8 cellular contexts compared by ENCODE assay signal in the genomic region with DNA sequence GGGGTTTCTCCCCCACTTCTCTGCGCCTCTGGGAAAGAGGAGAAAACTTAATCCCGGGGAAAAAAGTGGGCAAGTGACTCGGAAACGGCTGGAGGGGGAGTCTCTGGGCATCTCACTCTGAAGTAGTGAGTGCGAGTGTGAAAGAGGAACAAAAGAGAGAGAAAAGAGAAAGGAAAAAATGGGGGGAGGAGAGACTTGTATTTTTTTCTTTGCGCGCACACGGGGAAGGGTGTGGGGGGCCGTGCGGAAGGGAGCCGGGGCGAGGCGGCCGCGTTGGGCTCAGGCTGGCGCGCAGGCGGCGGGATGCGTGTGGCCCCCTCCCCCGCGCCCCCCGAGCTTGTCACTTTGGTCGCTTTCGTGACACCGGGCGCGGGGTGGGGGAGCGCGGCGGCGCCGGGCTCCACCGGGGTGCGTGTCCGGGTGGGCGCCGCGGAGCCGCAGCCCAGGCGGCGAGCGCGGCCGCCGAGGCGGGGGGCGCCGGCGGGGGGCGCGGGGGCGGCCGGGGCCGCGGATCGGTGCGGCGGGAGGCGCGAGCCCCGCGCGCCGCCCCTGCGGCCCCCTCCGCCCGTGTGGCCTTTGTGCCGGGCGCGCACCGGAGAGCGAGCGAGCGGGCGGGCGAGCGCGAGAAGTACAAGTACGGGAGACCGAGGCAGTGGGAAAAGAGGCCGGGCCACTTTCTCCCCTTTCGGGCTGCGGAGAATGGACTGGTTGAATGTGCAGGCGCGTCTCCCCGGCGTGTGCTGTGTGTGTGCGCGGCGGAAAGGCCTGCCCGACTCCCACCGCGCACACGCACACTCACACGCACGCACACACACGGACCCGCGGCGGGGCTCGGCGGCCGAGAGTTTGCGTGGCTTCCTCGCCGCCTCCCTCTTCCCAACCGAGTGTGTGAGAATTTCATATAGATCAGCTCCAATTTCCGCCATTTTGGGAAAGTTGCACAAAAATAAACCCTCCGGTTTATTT. TPM values are rescaled to one million over a fixed set of nuclear protein-coding genes. Genes with fewer than 3 reads are reported as not detected.
DNase-seq lines count a peak whose midpoint lies in the region; ATAC-seq and TF ChIP-seq lines count a peak whose summit lies in the region.

No MANE protein-coding gene starts in this region.

- H3K36me3 Mint-ChIP-seq in activated T-cell treated with anti-CD3 and anti-CD28 coated beads, Interleukin-2, amount 50 U/mL, for 24 hours (ENCODE audit: low read depth), result peaks cover 13% of the 10 kb centered on the region

- peak overlapping the region; percentile 86 for H3K9ac ChIP-seq in muscle layer of colon (ENCODE audit: low read length)

- TF ChIP-seq CTCF in GM13977 (IDR thresholded peaks at IDR 0.05; ENCODE audit: extremely low read depth, insufficient read depth, missing control alignments) (no peak), suprapubic skin (IDR thresholded peaks at IDR 0.05) (no peak)

- TF ChIP-seq POLR2A in suprapubic skin (IDR thresholded peaks at IDR 0.05), result no peak

- peak overlapping the region; percentile 97 for H3K27ac Mint-ChIP-seq in activated T-cell treated with anti-CD3 and anti-CD28 coated beads, Interleukin-2, amount 50 U/mL, for 24 hours

- H3K9me3 Mint-ChIP-seq in activated T-cell treated with anti-CD3 and anti-CD28 coated beads, Interleukin-2, amount 50 U/mL, for 24 hours, result no peaks in the 10 kb centered on the region

- H3K4me3 ChIP-seq in muscle layer of colon (ENCODE audit: low read depth in 1 of 2, low read length in 2 of 2), result peak overlapping the region; percentile 71 to 99
- peak overlapping the region; percentile 94 for H3K4me3 ChIP-seq in suprapubic skin

- peak; percentile 57 for DNase-seq in GM13977 (ENCODE audit: low spot score)
- DNase-seq in NCI-H748 treated with DMSO at 0.1 percent for 48 hours (lab: John Stamatoyannopoulos, UW), result peak; percentile 51
- peak; percentile 67 for DNase-seq in activated T-cell treated with anti-CD3 and anti-CD28 coated beads, Interleukin-2, amount 50 U/mL, for 24 hours
- DNase-seq in suprapubic skin (ENCODE audit: low spot score in 2 of 2), result peak in 1 of 2 donors; percentile 66
- no peak for DNase-seq in NCI-H1048 (lab: John Stamatoyannopoulos, UW)

- no peak for TF ChIP-seq EP300 in suprapubic skin (IDR thresholded peaks at IDR 0.05)

- H3K4me1 Mint-ChIP-seq in activated T-cell treated with anti-CD3 and anti-CD28 coated beads, Interleukin-2, amount 50 U/mL, for 24 hours (ENCODE audit: low read depth), result peaks cover 30% of the 10 kb centered on the region

- H3K27me3 ChIP-seq in muscle layer of colon (ENCODE audit: control insufficient read depth in 1 of 2, insufficient read depth in 2 of 2, low read length in 2 of 2) (no peaks in the 10 kb centered on the region), suprapubic skin (no peaks in the 10 kb centered on the region)

- H3K9me3 ChIP-seq in muscle layer of colon (ENCODE audit: low read length), result no peaks in the 10 kb centered on the region
- H3K9me3 ChIP-seq in suprapubic skin, result no peaks in the 10 kb centered on the region

- peak overlapping the region; percentile 99 for H3K4me3 Mint-ChIP-seq in activated T-cell treated with anti-CD3 and anti-CD28 coated beads, Interleukin-2, amount 50 U/mL, for 24 hours

- H3K27ac ChIP-seq in muscle layer of colon (ENCODE audit: low read depth, low read length) (peak overlapping the region; percentile 36), suprapubic skin (peak overlapping the region; percentile 70)

- H3K4me1 ChIP-seq in muscle layer of colon (ENCODE audit: insufficient read depth, low read length) (peaks cover 4% of the 10 kb centered on the region), suprapubic skin (peaks cover 11% of the 10 kb centered on the region)

- no peaks in the 10 kb centered on the region for H3K27me3 Mint-ChIP-seq in activated T-cell treated with anti-CD3 and anti-CD28 coated beads, Interleukin-2, amount 50 U/mL, for 24 hours

- under 1% methylated on average over 26 of the region's 110 CpGs for whole genome bisulfite sequencing in suprapubic skin

- no peaks in the 10 kb centered on the region for H3K36me3 ChIP-seq in muscle layer of colon (ENCODE audit: insufficient read depth, low read length)
- H3K36me3 ChIP-seq in suprapubic skin, result no peaks in the 10 kb centered on the region

- ATAC-seq in HG02588 (IDR thresholded peaks at IDR 0.05; ENCODE audit: unreplicated experiment) (peak; percentile 26), esophagus mucosa (peak; percentile 21)

- in situ Hi-C loops in GM13977 (cut with MboI; ENCODE audit: low pct_unique_long_range_greater_than_20kb, low sequenced_read_pairs, unreplicated experiment), result no loop called here

RNA-seq across cellular contexts. Expression of a gene that starts 0.7 kb away (rescaled TPM):
- total RNA-seq in esophagus mucosa (2.5 TPM), suprapubic skin (10 to 100 TPM in 1 of 4 donors, 1 to 10 TPM in 3; 4.2 to 12.8 (median 6.2) TPM)
